ENCODE assay signal across 24 cellular contexts in the genomic region with DNA sequence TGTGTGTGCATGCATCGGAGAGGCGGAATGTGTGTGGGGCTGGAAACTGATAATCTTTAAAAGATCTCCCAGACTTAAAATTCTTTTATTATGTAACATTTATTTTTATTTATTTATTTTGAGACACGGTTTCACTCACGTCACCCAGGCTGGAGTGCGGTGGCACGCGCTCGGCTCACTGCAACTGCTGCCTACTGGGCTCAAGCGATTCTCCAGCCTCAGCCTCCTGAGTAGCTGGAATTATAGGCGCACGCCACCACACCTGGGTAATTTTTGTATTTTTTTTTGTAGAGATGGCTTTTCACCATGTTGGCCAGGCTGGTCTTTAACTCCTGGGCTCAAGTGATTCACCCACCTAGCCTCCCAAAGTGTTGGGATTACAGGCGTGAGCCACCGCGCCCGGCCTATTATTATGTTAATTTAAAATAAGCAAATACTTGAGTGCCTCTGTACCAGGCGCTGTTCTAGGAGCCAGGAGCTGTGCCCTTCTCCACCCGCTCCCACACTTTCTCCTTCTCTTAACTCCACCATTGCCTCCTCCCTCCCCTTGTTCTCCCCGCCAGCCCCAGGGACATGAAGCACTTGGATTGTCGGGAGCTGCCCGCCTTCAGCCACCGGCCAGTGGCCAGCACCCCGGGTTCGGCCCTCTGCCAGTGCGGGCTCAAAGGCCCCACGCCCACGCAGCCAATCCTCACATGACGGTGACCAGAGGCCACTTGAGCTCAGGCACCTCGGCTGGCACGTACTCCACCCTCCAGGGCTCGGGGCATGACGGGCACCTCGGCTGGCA.
DNase-seq lines count a peak whose midpoint lies in the region; ATAC-seq and TF ChIP-seq lines count a peak whose summit lies in the region.
"Had no signal": no experiment of that assay in that cellular context is flagged by ENCODE, and none has a peak within 500 bp of the region (broad histone marks: within the 10 kb centered on the region; RNA-seq: fewer than 3 reads in every experiment).

No MANE protein-coding gene starts in this region.

- H3K27me3 ChIP-seq in left ventricle myocardium inferior (ENCODE audit: low read depth) (peaks cover 34% of the 10 kb centered on the region), upper lobe of right lung (peaks cover 4% of the 10 kb centered on the region)
- H3K27me3 ChIP-seq: pancreas, vagina had no signal

- TF ChIP-seq CTCF in left ventricle myocardium inferior (IDR thresholded peaks at IDR 0.05; ENCODE audit: borderline replicate concordance) (no peak), upper lobe of right lung (IDR thresholded peaks at IDR 0.05) (no peak)

- intact Hi-C loops in Right ventricle myocardium superior (cut with DNase I) (no loop called here), left ventricle myocardium inferior (cut with micrococcal nuclease) (no loop called here), upper lobe of right lung (cut with DNase I) (no loop called here)

- no peaks in the 10 kb centered on the region for H3K36me3 Mint-ChIP-seq in stimulated activated effector memory CD8-positive, alpha-beta T cell treated with anti-CD3 and anti-CD28 coated beads, Interleukin-12 subunit alpha, Interleukin-12 subunit beta, amount 100 ng/mL, for 72 hours
- H3K36me3 Mint-ChIP-seq: natural killer cell, T-cell had no signal

- H3K9me3 ChIP-seq in left ventricle myocardium inferior (replicated peaks) (peaks cover 15% of the 10 kb centered on the region), upper lobe of right lung (no peaks in the 10 kb centered on the region)
- H3K9me3 ChIP-seq: pancreas, vagina had no signal

- H3K4me1 Mint-ChIP-seq in stimulated activated effector memory CD8-positive, alpha-beta T cell treated with anti-CD3 and anti-CD28 coated beads, Interleukin-12 subunit alpha, Interleukin-12 subunit beta, amount 100 ng/mL, for 72 hours: peaks cover 30% of the 10 kb centered on the region

- H3K4me3 ChIP-seq in left ventricle myocardium inferior (no peak overlapping the region), upper lobe of right lung (no peak overlapping the region)
- H3K4me3 ChIP-seq: lower lobe of right lung, pancreas, smooth muscle cell, vagina had no signal

- DNase-seq in activated CD4-positive, CD25-positive, alpha-beta regulatory T cell treated with anti-CD3 and anti-CD28 coated beads, Interleukin-2, amount 50 U/mL, for 72 hours: peak; percentile 22
- DNase-seq in Right ventricle myocardium superior (peak; percentile 31), left ventricle myocardium inferior (no peak), left lobe of liver (ENCODE audit: low spot score) (peak; percentile 41), upper lobe of right lung (peak; percentile 57)
- DNase-seq in stimulated activated effector memory CD8-positive, alpha-beta T cell treated with anti-CD3 and anti-CD28 coated beads, Interleukin-12 subunit alpha, Interleukin-12 subunit beta, amount 100 ng/mL, for 72 hours (ENCODE audit: low spot score in 2 of 2): no peak
- DNase-seq: Kasumi-1, kidney, lower lobe of right lung, MV-4-11, NCI-H1694, NCI-H446 treated with DMSO at 0.1 percent for 48 hours, pancreas, RPMI8226 had no signal

- ATAC-seq in activated CD4-positive, CD25-positive, alpha-beta regulatory T cell treated with anti-CD3 and anti-CD28 coated beads, Interleukin-2, amount 50 U/mL, for 24 hours: no peak
- ATAC-seq in Right ventricle myocardium superior (ENCODE audit: poor library complexity) (no peak), left lobe of liver (no peak), upper lobe of right lung (no peak), GM21381 (IDR thresholded peaks at IDR 0.05; ENCODE audit: unreplicated experiment) (no peak)
- ATAC-seq in stimulated activated effector memory CD8-positive, alpha-beta T cell treated with anti-CD3 and anti-CD28 coated beads, Interleukin-12 subunit alpha, Interleukin-12 subunit beta, amount 100 ng/mL, for 72 hours: no peak
- ATAC-seq: activated T-helper 17 cell treated with anti-CD3 and anti-CD28 coated beads, Interleukin-2, amount 50 U/mL, for 72 hours; lower lobe of right lung; natural killer cell; pancreas; T-cell had no signal

- no peak overlapping the region for H3K27ac Mint-ChIP-seq in stimulated activated effector memory CD8-positive, alpha-beta T cell treated with anti-CD3 and anti-CD28 coated beads, Interleukin-12 subunit alpha, Interleukin-12 subunit beta, amount 100 ng/mL, for 72 hours
- H3K27ac Mint-ChIP-seq: natural killer cell, T-cell had no signal

- peaks cover 3% of the 10 kb centered on the region for H3K9me3 Mint-ChIP-seq in stimulated activated effector memory CD8-positive, alpha-beta T cell treated with anti-CD3 and anti-CD28 coated beads, Interleukin-12 subunit alpha, Interleukin-12 subunit beta, amount 100 ng/mL, for 72 hours
- H3K9me3 Mint-ChIP-seq: natural killer cell had no signal

- H3K27ac ChIP-seq in left ventricle myocardium inferior (replicated peaks) (no peak overlapping the region), upper lobe of right lung (no peak overlapping the region)
- H3K27ac ChIP-seq: 22Rv1, epithelial cell of prostate, lower lobe of right lung, pancreas, vagina had no signal

- H3K4me3 Mint-ChIP-seq in stimulated activated effector memory CD8-positive, alpha-beta T cell treated with anti-CD3 and anti-CD28 coated beads, Interleukin-12 subunit alpha, Interleukin-12 subunit beta, amount 100 ng/mL, for 72 hours: no peak overlapping the region
- H3K4me3 Mint-ChIP-seq: brain, natural killer cell, T-cell had no signal

- H3K36me3 ChIP-seq in left ventricle myocardium inferior (no peaks in the 10 kb centered on the region), upper lobe of right lung (no peaks in the 10 kb centered on the region)
- H3K36me3 ChIP-seq: lower lobe of right lung, pancreas, vagina had no signal

- peaks cover 5% of the 10 kb centered on the region for H3K4me1 ChIP-seq in left ventricle myocardium inferior
- H3K4me1 ChIP-seq in upper lobe of right lung: peaks cover 4% of the 10 kb centered on the region
- H3K4me1 ChIP-seq: lower lobe of right lung, pancreas, vagina had no signal

Comparison
In these comparisons a context has a peak if more than half of its experiments do, and no peak if none do; other contexts are left out.
1. DNase-seq: peak in activated CD4-positive, CD25-positive, alpha-beta regulatory T cell treated with anti-CD3 and anti-CD28 coated beads, Interleukin-2, amount 50 U/mL, for 72 hours (single experiment), Right ventricle myocardium superior (single experiment), left lobe of liver (single experiment) and upper lobe of right lung (single experiment); none in left ventricle myocardium inferior (single experiment) and stimulated activated effector memory CD8-positive, alpha-beta T cell treated with anti-CD3 and anti-CD28 coated beads, Interleukin-12 subunit alpha, Interleukin-12 subunit beta, amount 100 ng/mL, for 72 hours (0 of 2).